In genomic region chr22:50343541-50343935, GRCh38 we compare ENCODE assay signal across 8 cellular contexts. TPM values are rescaled to one million over a fixed set of nuclear protein-coding genes. Genes with fewer than 3 reads are reported as not detected.
A peak's percentile ranks its signal among the peaks of the same experiment; 100 is the strongest.
DNase-seq lines count a peak whose midpoint lies in the region; ATAC-seq and TF ChIP-seq lines count a peak whose summit lies in the region.

No MANE protein-coding gene starts in this region.

- H3K4me3 Mint-ChIP-seq in activated CD8-positive, alpha-beta T cell treated with anti-CD3 and anti-CD28 coated beads, Interleukin-2, amount 10 ng/mL, durations not matched to agents 7 days and 5 days, result peak overlapping the region; percentile 64
- H3K4me3 Mint-ChIP-seq in stimulated activated naive B cell treated with anti-CD40 and anti-IgM and Interleukin-4, amounts not matched to agents 10 μg/mL and 1 μg/mL and 100 μg/mL, for 72 hours, result peak overlapping the region; percentile 65 to 69

- H3K36me3 ChIP-seq in HEK293 (ENCODE audit: control insufficient read depth in 2 of 2, insufficient read depth in 1 of 2, low read length in 2 of 2) (peaks cover 4 to 32% of the 10 kb centered on the region in 2 experiments; a peak in 2 of 3 replicates), iPS-15b (ENCODE audit: control insufficient read depth, insufficient read depth, low read length) (no peaks in the 10 kb centered on the region)

- peaks cover 2% of the 10 kb centered on the region for H3K27me3 ChIP-seq in iPS-15b (ENCODE audit: control insufficient read depth, insufficient read depth, low read length)

- H3K4me3 ChIP-seq in HEK293 (ENCODE audit: low read depth, low read length) (peak overlapping the region; percentile 67), iPS-15b (ENCODE audit: low read depth, low read length) (peak overlapping the region; percentile 59)

- H3K4me1 ChIP-seq in HEK293 (ENCODE audit: control insufficient read depth, insufficient read depth, low read length) (no peaks in the 10 kb centered on the region), iPS-15b (ENCODE audit: control insufficient read depth, insufficient read depth, low read length) (no peaks in the 10 kb centered on the region)

- peak overlapping the region; percentile 69 for H3K27ac Mint-ChIP-seq in activated CD8-positive, alpha-beta T cell treated with anti-CD3 and anti-CD28 coated beads, Interleukin-2, amount 10 ng/mL, durations not matched to agents 7 days and 5 days
- no peak overlapping the region for H3K27ac Mint-ChIP-seq in stimulated activated naive B cell treated with anti-CD40 and anti-IgM and Interleukin-4, amounts not matched to agents 10 μg/mL and 1 μg/mL and 100 μg/mL, for 72 hours

- intact Hi-C loops in head of caudate nucleus (cut with DNase I), result loop anchor here (5.0 kb wide), 1 partner anchor 101 kb away; no protein-coding TSS in a partner anchor

- peak; percentile 34 for DNase-seq in activated CD8-positive, alpha-beta T cell treated with anti-CD3 and anti-CD28 coated beads, Interleukin-2, amount 10 ng/mL, durations not matched to agents 7 days and 5 days
- no peak for DNase-seq in stimulated activated naive B cell treated with anti-CD40 and anti-IgM and Interleukin-4, amounts not matched to agents 10 μg/mL and 1 μg/mL and 100 μg/mL, for 72 hours
- DNase-seq in OCI-M1 (lab: John Stamatoyannopoulos, UW) (no peak), head of caudate nucleus (no peak)
- no peak for DNase-seq in activated naive CD4-positive, alpha-beta T cell treated with Interleukin-2 at 50 U/mL for 16 hours

- H3K9me3 ChIP-seq in HEK293 (ENCODE audit: control insufficient read depth, insufficient read depth, low read depth, low read length) (no peaks in the 10 kb centered on the region), iPS-15b (ENCODE audit: control insufficient read depth, insufficient read depth, low read length) (no peaks in the 10 kb centered on the region)

- CTCF ChIA-PET in HEK293 (lab: Yijun Ruan, JAX), result no interaction called here
- CTCF ChIA-PET in activated CD8-positive, alpha-beta T cell treated with anti-CD3 and anti-CD28 coated beads, Interleukin-2, amount 10 ng/mL, durations not matched to agents 7 days and 5 days (lab: Charles Lee), result no interaction called here

- H3K9me3 Mint-ChIP-seq in activated CD8-positive, alpha-beta T cell treated with anti-CD3 and anti-CD28 coated beads, Interleukin-2, amount 10 ng/mL, durations not matched to agents 7 days and 5 days (ENCODE audit: insufficient read depth), result no peaks in the 10 kb centered on the region
- H3K9me3 Mint-ChIP-seq in stimulated activated naive B cell treated with anti-CD40 and anti-IgM and Interleukin-4, amounts not matched to agents 10 μg/mL and 1 μg/mL and 100 μg/mL, for 72 hours, result no peaks in the 10 kb centered on the region

- peak overlapping the region; percentile 95 for H3K27ac ChIP-seq in HEK293 (ENCODE audit: extremely low read depth, low read depth, low read length)

- H3K36me3 Mint-ChIP-seq in activated CD8-positive, alpha-beta T cell treated with anti-CD3 and anti-CD28 coated beads, Interleukin-2, amount 10 ng/mL, durations not matched to agents 7 days and 5 days (ENCODE audit: low read depth), result no peaks in the 10 kb centered on the region
- no peaks in the 10 kb centered on the region for H3K36me3 Mint-ChIP-seq in stimulated activated naive B cell treated with anti-CD40 and anti-IgM and Interleukin-4, amounts not matched to agents 10 μg/mL and 1 μg/mL and 100 μg/mL, for 72 hours

- POLR2A ChIA-PET in HEK293 (lab: Yijun Ruan, JAX), result no interaction called here
- POLR2A ChIA-PET in activated CD8-positive, alpha-beta T cell treated with anti-CD3 and anti-CD28 coated beads, Interleukin-2, amount 10 ng/mL, durations not matched to agents 7 days and 5 days (lab: Charles Lee), result interaction anchor here (0.6 to 0.7 kb wide), 3 partner anchors 18 to 234 kb away, joined by 3 to 6 read pairs (median 3); no protein-coding TSS in a partner anchor

- H3K9ac ChIP-seq in iPS-15b (ENCODE audit: low read depth, low read length), result peak overlapping the region; percentile 47

- TF ChIP-seq CTCF in HEK293 (tag by site-specific recombination; IDR thresholded peaks at IDR 0.05), result no peak

- ATAC-seq in activated CD8-positive, alpha-beta T cell treated with anti-CD3 and anti-CD28 coated beads, Interleukin-2, amount 10 ng/mL, durations not matched to agents 7 days and 5 days, result no peak
- no peak for ATAC-seq in stimulated activated naive B cell treated with anti-CD40 and anti-IgM and Interleukin-4, amounts not matched to agents 10 μg/mL and 1 μg/mL and 100 μg/mL, for 72 hours (replicated peaks)
- no peak for ATAC-seq in GM21390 (IDR thresholded peaks at IDR 0.05; ENCODE audit: unreplicated experiment)

- peaks cover 16% of the 10 kb centered on the region for H3K4me1 Mint-ChIP-seq in activated CD8-positive, alpha-beta T cell treated with anti-CD3 and anti-CD28 coated beads, Interleukin-2, amount 10 ng/mL, durations not matched to agents 7 days and 5 days (ENCODE audit: low read depth)
- H3K4me1 Mint-ChIP-seq in stimulated activated naive B cell treated with anti-CD40 and anti-IgM and Interleukin-4, amounts not matched to agents 10 μg/mL and 1 μg/mL and 100 μg/mL, for 72 hours, result peaks cover 1 to 13% of the 10 kb centered on the region in 2 donors

- no peaks in the 10 kb centered on the region for H3K27me3 Mint-ChIP-seq in activated CD8-positive, alpha-beta T cell treated with anti-CD3 and anti-CD28 coated beads, Interleukin-2, amount 10 ng/mL, durations not matched to agents 7 days and 5 days (ENCODE audit: low read depth)
- H3K27me3 Mint-ChIP-seq in stimulated activated naive B cell treated with anti-CD40 and anti-IgM and Interleukin-4, amounts not matched to agents 10 μg/mL and 1 μg/mL and 100 μg/mL, for 72 hours, result no peaks in the 10 kb centered on the region

TF ChIP-seq in HEK293, 187 proteins besides CTCF, POLR2A, EP300 and RAD21:
- TF ChIP-seq ZNF16 (tag by site-specific recombination; IDR thresholded peaks at IDR 0.05; ENCODE audit: low read depth) (no peak), ZBTB11 (tag by site-specific recombination; conservative IDR thresholded peaks at IDR 0.05; ENCODE audit: low read depth) (peak; percentile 40; the same call in 1 of the 2 replicates), KLF1 (tag by site-specific recombination; IDR thresholded peaks at IDR 0.05) (no peak), ZNF214 (tag by site-specific recombination; IDR thresholded peaks at IDR 0.05; ENCODE audit: borderline replicate concordance) (no peak)
- TF ChIP-seq, protein P1, sequence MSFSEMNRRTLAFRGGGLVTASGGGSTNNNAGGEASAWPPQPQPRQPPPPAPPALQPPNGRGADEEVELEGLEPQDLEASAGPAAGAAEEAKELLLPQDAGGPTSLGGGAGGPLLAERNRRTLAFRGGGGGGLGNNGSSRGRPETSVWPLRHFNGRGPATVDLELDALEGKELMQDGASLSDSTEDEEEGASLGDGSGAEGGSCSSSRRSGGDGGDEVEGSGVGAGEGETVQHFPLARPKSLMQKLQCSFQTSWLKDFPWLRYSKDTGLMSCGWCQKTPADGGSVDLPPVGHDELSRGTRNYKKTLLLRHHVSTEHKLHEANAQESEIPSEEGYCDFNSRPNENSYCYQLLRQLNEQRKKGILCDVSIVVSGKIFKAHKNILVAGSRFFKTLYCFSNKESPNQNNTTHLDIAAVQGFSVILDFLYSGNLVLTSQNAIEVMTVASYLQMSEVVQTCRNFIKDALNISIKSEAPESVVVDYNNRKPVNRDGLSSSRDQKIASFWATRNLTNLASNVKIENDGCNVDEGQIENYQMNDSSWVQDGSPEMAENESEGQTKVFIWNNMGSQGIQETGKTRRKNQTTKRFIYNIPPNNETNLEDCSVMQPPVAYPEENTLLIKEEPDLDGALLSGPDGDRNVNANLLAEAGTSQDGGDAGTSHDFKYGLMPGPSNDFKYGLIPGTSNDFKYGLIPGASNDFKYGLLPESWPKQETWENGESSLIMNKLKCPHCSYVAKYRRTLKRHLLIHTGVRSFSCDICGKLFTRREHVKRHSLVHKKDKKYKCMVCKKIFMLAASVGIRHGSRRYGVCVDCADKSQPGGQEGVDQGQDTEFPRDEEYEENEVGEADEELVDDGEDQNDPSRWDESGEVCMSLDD (tag by site-specific recombination; IDR thresholded peaks at IDR 0.05), result peak; percentile 37; the same call in 1 of the 2 replicates
TF ChIP-seq in HEK293: peak in this region for 2.

RNA-seq across cellular contexts. Expression of gene PPP6R2, which starts 0.4 kb away (rescaled TPM):
- total RNA-seq in activated CD8-positive, alpha-beta T cell treated with anti-CD3 and anti-CD28 coated beads, Interleukin-2, amount 10 ng/mL, durations not matched to agents 7 days and 5 days, result 10 to 100 TPM; 62.1 to 64.9 TPM

RNA-seq across cellular contexts. Expression of gene DENND6B, which starts 16.7 kb away (rescaled TPM):
- 1 to 10 TPM; 6.0 to 7.0 TPM for total RNA-seq in activated CD8-positive, alpha-beta T cell treated with anti-CD3 and anti-CD28 coated beads, Interleukin-2, amount 10 ng/mL, durations not matched to agents 7 days and 5 days

RNA-seq across cellular contexts. Expression of gene PLXNB2, which starts 36.1 kb away (rescaled TPM):
- total RNA-seq in activated CD8-positive, alpha-beta T cell treated with anti-CD3 and anti-CD28 coated beads, Interleukin-2, amount 10 ng/mL, durations not matched to agents 7 days and 5 days, result 10 to 100 TPM; 48.4 to 49.9 TPM
